22 cellular contexts compared by ENCODE assay signal in genomic region chr14:60639677-60640076, GRCh38. TPM values are rescaled to one million over a fixed set of nuclear protein-coding genes. Genes with fewer than 3 reads are reported as not detected.
"Had no signal": no experiment of that assay in that cellular context is flagged by ENCODE, and none has a peak within 500 bp of the region (broad histone marks: within the 10 kb centered on the region; RNA-seq: fewer than 3 reads in every experiment).

No MANE protein-coding gene starts in this region.

- H3K27ac Mint-ChIP-seq: activated T-cell treated with anti-CD3 and anti-CD28 coated beads, Interleukin-2, amount 50 U/mL, for 72 hours; T-helper 2 cell treated with Interferon-gamma antibody and Interleukin-4, amounts not matched to agents 5 μg/mL and 100 μg/mL, for 36 hours had no signal

- H3K27ac ChIP-seq: ascending aorta, gastroesophageal sphincter, heart right ventricle, left lung, pancreas, tibial nerve, vagina had no signal

- H3K9me3 ChIP-seq: ascending aorta, gastroesophageal sphincter, heart right ventricle, left lung, pancreas, tibial nerve, vagina had no signal

- H3K4me3 ChIP-seq: ascending aorta, gastroesophageal sphincter, heart right ventricle, left lung, pancreas, tibial nerve, vagina had no signal

- H3K4me3 Mint-ChIP-seq: activated T-cell treated with anti-CD3 and anti-CD28 coated beads, Interleukin-2, amount 50 U/mL, for 72 hours; T-helper 2 cell treated with Interferon-gamma antibody and Interleukin-4, amounts not matched to agents 5 μg/mL and 100 μg/mL, for 36 hours had no signal

- H3K36me3 ChIP-seq: ascending aorta, gastroesophageal sphincter, heart right ventricle, left lung, pancreas, tibial nerve, vagina had no signal

- DNase-seq: activated CD4-positive, alpha-beta T cell treated with anti-CD3 and anti-CD28 coated beads, Interleukin-2, amount 50 U/mL, for 4 hours; activated effector memory CD4-positive, alpha-beta T cell treated with anti-CD3 and anti-CD28 coated beads, Interleukin-2, amount 50 U/mL, for 16 hours; activated naive CD4-positive, alpha-beta T cell treated with anti-CD3 and anti-CD28 coated beads, Interleukin-2, amount 50 U/mL, for 16 hours; activated T-cell treated with anti-CD3 and anti-CD28 coated beads, Interleukin-2, amount 50 U/mL, for 72 hours; cortex of kidney; heart right ventricle; left lung; midbrain; pancreas; stimulated activated CD4-positive, alpha-beta T cell treated with anti-CD3 and anti-CD28 coated beads, Interleukin-12 subunit alpha, Interleukin-12 subunit beta, amount 100 ng/mL, for 4 hours; stimulated activated CD4-positive, alpha-beta T cell treated with anti-CD3 and anti-CD28 coated beads, Interleukin-1b, Interleukin-23, amount 100 ng/mL, for 48 hours; stimulated activated CD8-positive, alpha-beta memory T cell treated with anti-CD3 and anti-CD28 coated beads, Interleukin-4, amount 100 ng/mL, for 48 hours; stimulated activated naive CD4-positive, alpha-beta T cell; substantia nigra had no signal

- H3K9me3 Mint-ChIP-seq: activated T-cell treated with anti-CD3 and anti-CD28 coated beads, Interleukin-2, amount 50 U/mL, for 72 hours; T-helper 2 cell treated with Interferon-gamma antibody and Interleukin-4, amounts not matched to agents 5 μg/mL and 100 μg/mL, for 36 hours had no signal

- ATAC-seq: activated T-cell treated with anti-CD3 and anti-CD28 coated beads, Interleukin-2, amount 50 U/mL, for 72 hours; esophagus mucosa; gastroesophageal sphincter; heart right ventricle; left lung; pancreas; sciatic nerve had no signal

RNA-seq across cellular contexts. Expression of gene SIX1, which starts 9.6 kb away (rescaled TPM):
- total RNA-seq: activated CD8-positive, alpha-beta memory T cell treated with anti-CD3 and anti-CD28 coated beads for 36 hours; activated T-cell treated with anti-CD3 and anti-CD28 coated beads, Interleukin-2, amount 50 U/mL, for 72 hours had no signal
